Comparison of ENCODE assay signal across 1 cellular context in the genomic region with DNA sequence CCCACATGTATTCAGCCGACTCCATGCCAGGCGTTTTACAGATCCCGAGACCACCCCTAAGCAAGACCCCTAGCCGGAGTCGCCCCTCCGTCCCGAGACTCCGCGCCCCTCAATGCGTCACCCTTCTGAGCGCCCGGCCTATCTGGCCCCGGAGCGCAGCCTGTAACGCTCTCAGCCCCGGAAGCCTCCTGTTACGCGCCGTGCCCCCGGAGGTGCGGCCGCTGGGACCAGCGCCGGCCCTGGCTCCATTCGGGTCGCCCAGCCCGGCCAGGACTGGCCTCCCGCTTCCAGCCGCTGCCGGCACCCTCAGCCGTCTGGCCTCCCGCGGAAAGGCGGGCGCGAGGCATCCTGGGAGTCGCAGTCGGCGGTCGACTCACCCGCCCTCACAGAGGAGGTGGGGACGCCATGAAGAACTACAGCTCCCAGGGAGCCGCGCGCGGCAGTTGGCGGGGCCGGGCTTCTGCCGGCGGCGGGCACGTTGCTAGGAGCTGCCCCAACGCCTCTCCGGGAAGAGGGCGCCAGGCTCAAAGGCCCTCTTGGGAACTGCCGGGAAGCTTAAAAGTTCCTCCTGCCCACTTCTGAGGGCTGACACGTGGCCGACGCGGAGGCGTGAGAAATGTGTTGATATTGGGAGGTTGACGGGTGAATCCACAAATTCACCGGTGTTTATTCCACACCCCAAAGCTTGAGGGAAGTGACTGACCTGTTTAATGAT.
A peak's percentile ranks its signal among the peaks of the same experiment; 100 is the strongest.
TF ChIP-seq lines count a peak whose summit lies in the region.

TSS of gene FBF1 (minus strand) at position 316 of the 715 bp plus-strand sequence. CDS start 2,893 bp downstream, outside the sequence.

TF ChIP-seq in A549, 52 proteins besides CTCF, POLR2A, EP300 and RAD21 (continued from another document):
- TF ChIP-seq, protein P1, sequence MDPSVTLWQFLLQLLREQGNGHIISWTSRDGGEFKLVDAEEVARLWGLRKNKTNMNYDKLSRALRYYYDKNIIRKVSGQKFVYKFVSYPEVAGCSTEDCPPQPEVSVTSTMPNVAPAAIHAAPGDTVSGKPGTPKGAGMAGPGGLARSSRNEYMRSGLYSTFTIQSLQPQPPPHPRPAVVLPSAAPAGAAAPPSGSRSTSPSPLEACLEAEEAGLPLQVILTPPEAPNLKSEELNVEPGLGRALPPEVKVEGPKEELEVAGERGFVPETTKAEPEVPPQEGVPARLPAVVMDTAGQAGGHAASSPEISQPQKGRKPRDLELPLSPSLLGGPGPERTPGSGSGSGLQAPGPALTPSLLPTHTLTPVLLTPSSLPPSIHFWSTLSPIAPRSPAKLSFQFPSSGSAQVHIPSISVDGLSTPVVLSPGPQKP (IDR thresholded peaks at IDR 0.05; ENCODE audit: low read depth, low read length) = no peak
- TF ChIP-seq SMC3 (IDR thresholded peaks at IDR 0.05) (no peak), ZSCAN20 (CRISPR knock-in tag; IDR thresholded peaks at IDR 0.05) (no peak), FOSL2 (IDR thresholded peaks at IDR 0.05) (no peak), FOSL2 (CRISPR knock-in tag; IDR thresholded peaks at IDR 0.05) (no peak; the same call in 1 of the 2 replicates), FOSB (CRISPR knock-in tag; IDR thresholded peaks at IDR 0.05) (no peak), ESRRA (IDR thresholded peaks at IDR 0.05; ENCODE audit: borderline replicate concordance, low read length) (no peak), SREBF2 (IDR thresholded peaks at IDR 0.05) (no peak), ZC3H11A (IDR thresholded peaks at IDR 0.05) (no peak), NFE2L2 (conservative IDR thresholded peaks at IDR 0.05; ENCODE audit: low read length) (no peak), MAZ (IDR thresholded peaks at IDR 0.05; ENCODE audit: borderline replicate concordance, low read depth, low read length) (no peak), KDM1A (IDR thresholded peaks at IDR 0.05; ENCODE audit: low read depth) (no peak), USF2 (IDR thresholded peaks at IDR 0.05) (peak; percentile 65), RARB (CRISPR knock-in tag; IDR thresholded peaks at IDR 0.05) (no peak), CBX2 (IDR thresholded peaks at IDR 0.05; ENCODE audit: borderline replicate concordance, low read depth) (no peak), CEBPB (IDR thresholded peaks at IDR 0.05) (no peak), MAFK (IDR thresholded peaks at IDR 0.05; ENCODE audit: partially characterized antibody) (no peak), KDM5A (IDR thresholded peaks at IDR 0.05) (0 out of 2 replicates have a peak, but pooled peaks have one; percentile 15), BHLHE40 (IDR thresholded peaks at IDR 0.05; ENCODE audit: low read depth, low read length) (no peak), JUN (IDR thresholded peaks at IDR 0.05) (peak; percentile 83 to 94), MYC (IDR thresholded peaks at IDR 0.05; ENCODE audit: borderline replicate concordance, low read length) (peak; percentile 93; the same call in 1 of the 2 replicates), EHF (CRISPR knock-in tag; IDR thresholded peaks at IDR 0.05) (0 out of 2 replicates have a peak, but pooled peaks have one; percentile 70), CHD4 (IDR thresholded peaks at IDR 0.05; ENCODE audit: borderline replicate concordance) (no peak), HEYL (CRISPR knock-in tag; IDR thresholded peaks at IDR 0.05) (no peak), FOXS1 (CRISPR knock-in tag; IDR thresholded peaks at IDR 0.05) (no peak), HOXB13 (CRISPR knock-in tag; IDR thresholded peaks at IDR 0.05; ENCODE audit: low read depth) (peak; percentile 68), CBX8 (IDR thresholded peaks at IDR 0.05) (no peak), JUNB (IDR thresholded peaks at IDR 0.05) (no peak), NPAS2 (CRISPR knock-in tag; IDR thresholded peaks at IDR 0.05; ENCODE audit: borderline replicate concordance) (no peak), TP53 (CRISPR knock-in tag; IDR thresholded peaks at IDR 0.05) (0 out of 2 replicates have a peak, but pooled peaks have one; percentile 38), E2F6 (IDR thresholded peaks at IDR 0.05; ENCODE audit: borderline replicate concordance, low read depth) (peak; percentile 91; the same call in 1 of the 2 replicates), RNF2 (IDR thresholded peaks at IDR 0.05; ENCODE audit: borderline replicate concordance, low read depth) (no peak), RFX5 (IDR thresholded peaks at IDR 0.05) (no peak), RCOR1 (IDR thresholded peaks at IDR 0.05; ENCODE audit: low read depth, low read length) (no peak)
- TF ChIP-seq, protein P2, sequence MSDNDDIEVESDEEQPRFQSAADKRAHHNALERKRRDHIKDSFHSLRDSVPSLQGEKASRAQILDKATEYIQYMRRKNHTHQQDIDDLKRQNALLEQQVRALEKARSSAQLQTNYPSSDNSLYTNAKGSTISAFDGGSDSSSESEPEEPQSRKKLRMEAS (IDR thresholded peaks at IDR 0.05) = peak; percentile 97
- TF ChIP-seq, protein P3, sequence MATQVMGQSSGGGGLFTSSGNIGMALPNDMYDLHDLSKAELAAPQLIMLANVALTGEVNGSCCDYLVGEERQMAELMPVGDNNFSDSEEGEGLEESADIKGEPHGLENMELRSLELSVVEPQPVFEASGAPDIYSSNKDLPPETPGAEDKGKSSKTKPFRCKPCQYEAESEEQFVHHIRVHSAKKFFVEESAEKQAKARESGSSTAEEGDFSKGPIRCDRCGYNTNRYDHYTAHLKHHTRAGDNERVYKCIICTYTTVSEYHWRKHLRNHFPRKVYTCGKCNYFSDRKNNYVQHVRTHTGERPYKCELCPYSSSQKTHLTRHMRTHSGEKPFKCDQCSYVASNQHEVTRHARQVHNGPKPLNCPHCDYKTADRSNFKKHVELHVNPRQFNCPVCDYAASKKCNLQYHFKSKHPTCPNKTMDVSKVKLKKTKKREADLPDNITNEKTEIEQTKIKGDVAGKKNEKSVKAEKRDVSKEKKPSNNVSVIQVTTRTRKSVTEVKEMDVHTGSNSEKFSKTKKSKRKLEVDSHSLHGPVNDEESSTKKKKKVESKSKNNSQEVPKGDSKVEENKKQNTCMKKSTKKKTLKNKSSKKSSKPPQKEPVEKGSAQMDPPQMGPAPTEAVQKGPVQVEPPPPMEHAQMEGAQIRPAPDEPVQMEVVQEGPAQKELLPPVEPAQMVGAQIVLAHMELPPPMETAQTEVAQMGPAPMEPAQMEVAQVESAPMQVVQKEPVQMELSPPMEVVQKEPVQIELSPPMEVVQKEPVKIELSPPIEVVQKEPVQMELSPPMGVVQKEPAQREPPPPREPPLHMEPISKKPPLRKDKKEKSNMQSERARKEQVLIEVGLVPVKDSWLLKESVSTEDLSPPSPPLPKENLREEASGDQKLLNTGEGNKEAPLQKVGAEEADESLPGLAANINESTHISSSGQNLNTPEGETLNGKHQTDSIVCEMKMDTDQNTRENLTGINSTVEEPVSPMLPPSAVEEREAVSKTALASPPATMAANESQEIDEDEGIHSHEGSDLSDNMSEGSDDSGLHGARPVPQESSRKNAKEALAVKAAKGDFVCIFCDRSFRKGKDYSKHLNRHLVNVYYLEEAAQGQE (IDR thresholded peaks at IDR 0.05) = no peak; the same call in 1 of the 2 replicates
- TF ChIP-seq, protein P4, sequence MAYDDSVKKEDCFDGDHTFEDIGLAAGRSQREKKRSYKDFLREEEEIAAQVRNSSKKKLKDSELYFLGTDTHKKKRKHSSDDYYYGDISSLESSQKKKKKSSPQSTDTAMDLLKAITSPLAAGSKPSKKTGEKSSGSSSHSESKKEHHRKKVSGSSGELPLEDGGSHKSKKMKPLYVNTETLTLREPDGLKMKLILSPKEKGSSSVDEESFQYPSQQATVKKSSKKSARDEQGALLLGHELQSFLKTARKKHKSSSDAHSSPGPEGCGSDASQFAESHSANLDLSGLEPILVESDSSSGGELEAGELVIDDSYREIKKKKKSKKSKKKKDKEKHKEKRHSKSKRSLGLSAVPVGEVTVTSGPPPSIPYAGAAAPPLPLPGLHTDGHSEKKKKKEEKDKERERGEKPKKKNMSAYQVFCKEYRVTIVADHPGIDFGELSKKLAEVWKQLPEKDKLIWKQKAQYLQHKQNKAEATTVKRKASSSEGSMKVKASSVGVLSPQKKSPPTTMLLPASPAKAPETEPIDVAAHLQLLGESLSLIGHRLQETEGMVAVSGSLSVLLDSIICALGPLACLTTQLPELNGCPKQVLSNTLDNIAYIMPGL (CRISPR knock-in tag; IDR thresholded peaks at IDR 0.05; ENCODE audit: borderline replicate concordance) = no peak
- TF ChIP-seq, protein P5, sequence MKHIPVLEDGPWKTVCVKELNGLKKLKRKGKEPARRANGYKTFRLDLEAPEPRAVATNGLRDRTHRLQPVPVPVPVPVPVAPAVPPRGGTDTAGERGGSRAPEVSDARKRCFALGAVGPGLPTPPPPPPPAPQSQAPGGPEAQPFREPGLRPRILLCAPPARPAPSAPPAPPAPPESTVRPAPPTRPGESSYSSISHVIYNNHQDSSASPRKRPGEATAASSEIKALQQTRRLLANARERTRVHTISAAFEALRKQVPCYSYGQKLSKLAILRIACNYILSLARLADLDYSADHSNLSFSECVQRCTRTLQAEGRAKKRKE (CRISPR knock-in tag; IDR thresholded peaks at IDR 0.05; ENCODE audit: low read depth) = peak; percentile 84
- TF ChIP-seq, protein P6, sequence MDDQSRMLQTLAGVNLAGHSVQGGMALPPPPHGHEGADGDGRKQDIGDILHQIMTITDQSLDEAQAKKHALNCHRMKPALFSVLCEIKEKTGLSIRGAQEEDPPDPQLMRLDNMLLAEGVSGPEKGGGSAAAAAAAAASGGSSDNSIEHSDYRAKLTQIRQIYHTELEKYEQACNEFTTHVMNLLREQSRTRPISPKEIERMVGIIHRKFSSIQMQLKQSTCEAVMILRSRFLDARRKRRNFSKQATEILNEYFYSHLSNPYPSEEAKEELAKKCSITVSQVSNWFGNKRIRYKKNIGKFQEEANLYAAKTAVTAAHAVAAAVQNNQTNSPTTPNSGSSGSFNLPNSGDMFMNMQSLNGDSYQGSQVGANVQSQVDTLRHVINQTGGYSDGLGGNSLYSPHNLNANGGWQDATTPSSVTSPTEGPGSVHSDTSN (IDR thresholded peaks at IDR 0.05) = 0 out of 2 replicates have a peak, but pooled peaks have one; percentile 29
- TF ChIP-seq, protein P7, sequence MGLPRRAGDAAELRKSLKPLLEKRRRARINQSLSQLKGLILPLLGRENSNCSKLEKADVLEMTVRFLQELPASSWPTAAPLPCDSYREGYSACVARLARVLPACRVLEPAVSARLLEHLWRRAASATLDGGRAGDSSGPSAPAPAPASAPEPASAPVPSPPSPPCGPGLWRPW (IDR thresholded peaks at IDR 0.05) = no peak
- TF ChIP-seq, protein P8, sequence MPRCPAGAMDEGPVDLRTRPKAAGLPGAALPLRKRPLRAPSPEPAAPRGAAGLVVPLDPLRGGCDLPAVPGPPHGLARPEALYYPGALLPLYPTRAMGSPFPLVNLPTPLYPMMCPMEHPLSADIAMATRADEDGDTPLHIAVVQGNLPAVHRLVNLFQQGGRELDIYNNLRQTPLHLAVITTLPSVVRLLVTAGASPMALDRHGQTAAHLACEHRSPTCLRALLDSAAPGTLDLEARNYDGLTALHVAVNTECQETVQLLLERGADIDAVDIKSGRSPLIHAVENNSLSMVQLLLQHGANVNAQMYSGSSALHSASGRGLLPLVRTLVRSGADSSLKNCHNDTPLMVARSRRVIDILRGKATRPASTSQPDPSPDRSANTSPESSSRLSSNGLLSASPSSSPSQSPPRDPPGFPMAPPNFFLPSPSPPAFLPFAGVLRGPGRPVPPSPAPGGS (IDR thresholded peaks at IDR 0.05) = peak; percentile 61; the same call in 2 of the 3 replicates
TF ChIP-seq in A549: peak in this region for 18.
